1 cellular context compared by ENCODE assay signal in genomic region chr9:87148391-87149237, GRCh38.
TF ChIP-seq lines count a peak whose summit lies in the region.

No MANE protein-coding gene starts in this region.

TF ChIP-seq in SK-N-SH, 30 proteins besides CTCF, POLR2A, EP300 and RAD21 (continued from another document):
- TF ChIP-seq PBX3 (IDR thresholded peaks at IDR 0.05): no peak
- no peak for TF ChIP-seq RCOR1 (IDR thresholded peaks at IDR 0.05; ENCODE audit: low read length)
- TF ChIP-seq GABPA (IDR thresholded peaks at IDR 0.05; ENCODE audit: low read depth): no peak
- TF ChIP-seq JUND (IDR thresholded peaks at IDR 0.05): no peak
- TF ChIP-seq, protein P1, sequence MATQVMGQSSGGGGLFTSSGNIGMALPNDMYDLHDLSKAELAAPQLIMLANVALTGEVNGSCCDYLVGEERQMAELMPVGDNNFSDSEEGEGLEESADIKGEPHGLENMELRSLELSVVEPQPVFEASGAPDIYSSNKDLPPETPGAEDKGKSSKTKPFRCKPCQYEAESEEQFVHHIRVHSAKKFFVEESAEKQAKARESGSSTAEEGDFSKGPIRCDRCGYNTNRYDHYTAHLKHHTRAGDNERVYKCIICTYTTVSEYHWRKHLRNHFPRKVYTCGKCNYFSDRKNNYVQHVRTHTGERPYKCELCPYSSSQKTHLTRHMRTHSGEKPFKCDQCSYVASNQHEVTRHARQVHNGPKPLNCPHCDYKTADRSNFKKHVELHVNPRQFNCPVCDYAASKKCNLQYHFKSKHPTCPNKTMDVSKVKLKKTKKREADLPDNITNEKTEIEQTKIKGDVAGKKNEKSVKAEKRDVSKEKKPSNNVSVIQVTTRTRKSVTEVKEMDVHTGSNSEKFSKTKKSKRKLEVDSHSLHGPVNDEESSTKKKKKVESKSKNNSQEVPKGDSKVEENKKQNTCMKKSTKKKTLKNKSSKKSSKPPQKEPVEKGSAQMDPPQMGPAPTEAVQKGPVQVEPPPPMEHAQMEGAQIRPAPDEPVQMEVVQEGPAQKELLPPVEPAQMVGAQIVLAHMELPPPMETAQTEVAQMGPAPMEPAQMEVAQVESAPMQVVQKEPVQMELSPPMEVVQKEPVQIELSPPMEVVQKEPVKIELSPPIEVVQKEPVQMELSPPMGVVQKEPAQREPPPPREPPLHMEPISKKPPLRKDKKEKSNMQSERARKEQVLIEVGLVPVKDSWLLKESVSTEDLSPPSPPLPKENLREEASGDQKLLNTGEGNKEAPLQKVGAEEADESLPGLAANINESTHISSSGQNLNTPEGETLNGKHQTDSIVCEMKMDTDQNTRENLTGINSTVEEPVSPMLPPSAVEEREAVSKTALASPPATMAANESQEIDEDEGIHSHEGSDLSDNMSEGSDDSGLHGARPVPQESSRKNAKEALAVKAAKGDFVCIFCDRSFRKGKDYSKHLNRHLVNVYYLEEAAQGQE (IDR thresholded peaks at IDR 0.05; ENCODE audit: low read depth, low read length): no peak
- TF ChIP-seq EZH2phosphoT487 (IDR thresholded peaks at IDR 0.05; ENCODE audit: borderline replicate concordance, low read depth): no peak
- no peak for TF ChIP-seq FOXJ3 (CRISPR knock-in tag; IDR thresholded peaks at IDR 0.05)
- no peak for TF ChIP-seq FOSL2 (IDR thresholded peaks at IDR 0.05; ENCODE audit: borderline replicate concordance, low read depth)
- no peak for TF ChIP-seq MEF2A (IDR thresholded peaks at IDR 0.05; ENCODE audit: borderline replicate concordance, low read depth)
- TF ChIP-seq NFIC (IDR thresholded peaks at IDR 0.05; ENCODE audit: borderline replicate concordance): no peak
- TF ChIP-seq ZBTB33 (IDR thresholded peaks at IDR 0.05; ENCODE audit: borderline replicate concordance, low read depth): peak; percentile 54; the same call in 1 of the 2 replicates
- TF ChIP-seq POLR2AphosphoS5 (IDR thresholded peaks at IDR 0.05; ENCODE audit: low read depth, low read length): no peak
- peak; percentile 72; the same call in 1 of the 2 replicates for TF ChIP-seq YY1 (IDR thresholded peaks at IDR 0.05; ENCODE audit: low read depth)
- no peak for TF ChIP-seq TCF12 (IDR thresholded peaks at IDR 0.05)
- no peak for TF ChIP-seq TAF1 (IDR thresholded peaks at IDR 0.05; ENCODE audit: borderline replicate concordance, low read depth, low read length)
- no peak for TF ChIP-seq RFX5 (IDR thresholded peaks at IDR 0.05; ENCODE audit: low read length)
- TF ChIP-seq MXI1 (IDR thresholded peaks at IDR 0.05; ENCODE audit: low read depth, low read length): no peak
- TF ChIP-seq ELF1 (IDR thresholded peaks at IDR 0.05): no peak
- no peak for TF ChIP-seq GATA2 (CRISPR knock-in tag; IDR thresholded peaks at IDR 0.05)
- no peak for TF ChIP-seq USF2 (IDR thresholded peaks at IDR 0.05; ENCODE audit: borderline replicate concordance, low read depth, low read length)
- TF ChIP-seq TEAD4 (IDR thresholded peaks at IDR 0.05; ENCODE audit: borderline replicate concordance, insufficient read depth): no peak
- no peak for TF ChIP-seq IRF3 (IDR thresholded peaks at IDR 0.05; ENCODE audit: low read depth, low read length)
- TF ChIP-seq SIN3A (IDR thresholded peaks at IDR 0.05; ENCODE audit: borderline replicate concordance, low read depth, low read length): no peak
- TF ChIP-seq USF1 (IDR thresholded peaks at IDR 0.05; ENCODE audit: borderline replicate concordance, low read depth): no peak
